In genomic region chr6:32692019-32692418, GRCh38 we compare ENCODE assay signal across 9 cellular contexts. TPM values are rescaled to one million over a fixed set of nuclear protein-coding genes. Genes with fewer than 3 reads are reported as not detected.
DNase-seq lines count a peak whose midpoint lies in the region; ATAC-seq and TF ChIP-seq lines count a peak whose summit lies in the region.
"Had no signal": no experiment of that assay in that cellular context is flagged by ENCODE, and none has a peak within 500 bp of the region (broad histone marks: within the 10 kb centered on the region; RNA-seq: fewer than 3 reads in every experiment).

No MANE protein-coding gene starts in this region.

- TF ChIP-seq CTCF in GM12875 (IDR thresholded peaks at IDR 0.05; ENCODE audit: borderline replicate concordance, insufficient read depth, low read depth, low read length) (peak; percentile 45; the same call in 1 of the 2 replicates), Peyer's patch (IDR thresholded peaks at IDR 0.05) (peak in 4 of 6 experiments; percentile 65 to 79 (median 68)), SK-N-SH (IDR thresholded peaks at IDR 0.05) (no peak; the same call in 1 of the 2 replicates)

- POLR2A ChIA-PET in SK-N-SH (lab: Yijun Ruan, JAX): no interaction called here

- no peak overlapping the region for H2AFZ ChIP-seq in SK-N-SH (ENCODE audit: low read depth)

- H3K36me3 ChIP-seq in Peyer's patch: no peaks in the 10 kb centered on the region
- no peaks in the 10 kb centered on the region for H3K36me3 ChIP-seq in SK-N-SH (replicated peaks in 1 of 2; ENCODE audit: control insufficient read depth in 1 of 2, insufficient read depth in 2 of 2, low read length in 1 of 2)

- H3K9me3 ChIP-seq in Peyer's patch: no peaks in the 10 kb centered on the region
- H3K9me3 ChIP-seq in SK-N-SH: no peaks in the 10 kb centered on the region

- ATAC-seq in GM19463 (IDR thresholded peaks at IDR 0.05; ENCODE audit: unreplicated experiment): no peak

- no peaks in the 10 kb centered on the region for H3K4me1 ChIP-seq in Peyer's patch
- no peaks in the 10 kb centered on the region for H3K4me1 ChIP-seq in SK-N-SH (ENCODE audit: control insufficient read depth in 1 of 2, insufficient read depth in 2 of 2, low read depth in 1 of 2, low read length in 1 of 2)

- no peaks in the 10 kb centered on the region for H3K9me2 ChIP-seq in SK-N-SH

- no peak overlapping the region for H3K4me3 ChIP-seq in GM12875 (ENCODE audit: low read depth, low read length)
- H3K4me3 ChIP-seq in Peyer's patch: no peak overlapping the region
- H3K4me3 ChIP-seq in SK-N-SH (ENCODE audit: low read depth in 2 of 2, low read length in 1 of 2): no peak overlapping the region

- DNase-seq in Peyer's patch (peak; percentile 54 to 82 (median 54)), mucosa of gallbladder (ENCODE audit: low spot score) (peak; percentile 33), SK-N-SH (no peak), epidermal melanocyte (ENCODE audit: insufficient read length, low spot score) (no peak), SHP77 treated with DMSO at 0.1 percent for 48 hours (lab: John Stamatoyannopoulos, UW) (no peak)
- DNase-seq in activated naive CD4-positive, alpha-beta T cell treated with anti-CD3 and anti-CD28 coated beads, Interleukin-2, amount 50 U/mL, for 16 hours: peak; percentile 51

- H3K79me2 ChIP-seq in SK-N-SH (ENCODE audit: insufficient read depth): no peaks in the 10 kb centered on the region

- H3K4me2 ChIP-seq in SK-N-SH: no peak overlapping the region

- H4K20me1 ChIP-seq in SK-N-SH (ENCODE audit: insufficient read depth): no peaks in the 10 kb centered on the region

- H3K27me3 ChIP-seq in Peyer's patch: no peaks in the 10 kb centered on the region
- no peaks in the 10 kb centered on the region for H3K27me3 ChIP-seq in SK-N-SH (ENCODE audit: insufficient read depth)

- no peak for TF ChIP-seq RAD21 in SK-N-SH (IDR thresholded peaks at IDR 0.05; ENCODE audit: low read length)

- H3K27ac ChIP-seq in Peyer's patch (no peak overlapping the region), SK-N-SH (ENCODE audit: low read depth in 2 of 2, low read length in 1 of 2) (no peak overlapping the region)

- no peak for TF ChIP-seq EP300 in SK-N-SH (IDR thresholded peaks at IDR 0.05; ENCODE audit: borderline replicate concordance in 1 of 2, low read depth in 1 of 2, low read length in 1 of 2)

- H3K9ac ChIP-seq in SK-N-SH: no peak overlapping the region

- H3F3A ChIP-seq in SK-N-SH (replicated peaks; ENCODE audit: insufficient read depth): no peaks in the 10 kb centered on the region

- 0% methylated on average over 1 of the region's 1 CpG for WGBS in SK-N-SH (ENCODE audit: low lambda C conversion rate)

- CTCF ChIA-PET in SK-N-SH (lab: Yijun Ruan, JAX): interaction anchor here (0.9 kb wide), 1 partner anchor 278 kb away, joined by 5 read pairs; no protein-coding TSS in a partner anchor

- TF ChIP-seq POLR2A in Peyer's patch (IDR thresholded peaks at IDR 0.05): no peak

TF ChIP-seq in SK-N-SH, 30 proteins besides CTCF, POLR2A, EP300 and RAD21:
- TF ChIP-seq FOSL2 (IDR thresholded peaks at IDR 0.05; ENCODE audit: borderline replicate concordance, low read depth) (no peak), RXRA (IDR thresholded peaks at IDR 0.05; ENCODE audit: borderline replicate concordance, low read depth) (no peak), PBX3 (IDR thresholded peaks at IDR 0.05) (no peak), FOXJ3 (CRISPR knock-in tag; IDR thresholded peaks at IDR 0.05) (no peak), FOXM1 (IDR thresholded peaks at IDR 0.05; ENCODE audit: low read depth) (no peak), JUND (IDR thresholded peaks at IDR 0.05) (no peak), RFX5 (IDR thresholded peaks at IDR 0.05; ENCODE audit: low read length) (no peak), YY1 (IDR thresholded peaks at IDR 0.05; ENCODE audit: low read depth) (no peak), MXI1 (IDR thresholded peaks at IDR 0.05; ENCODE audit: low read depth, low read length) (no peak), NFIC (IDR thresholded peaks at IDR 0.05; ENCODE audit: borderline replicate concordance) (no peak)

RNA-seq across cellular contexts. Expression of gene HLA-DQB1, which starts 25.6 kb away (rescaled TPM):
- total RNA-seq in Peyer's patch: 10 to 100 TPM in 1 of 4 donors, 1 to 10 TPM in 1, not detected in 2; 7.6 to 18.2 TPM
- 23.2 TPM for total RNA-seq in mucosa of gallbladder
- not detected in 2 replicates for polyA plus RNA-seq in SK-N-SH (2012; rRNA removed)
- 0.09 TPM in 1 of 2 replicates, not detected in the other for polyA plus RNA-seq in SK-N-SH (2012; cell fraction: cytosol; rRNA removed)
- not detected in 2 replicates for polyA plus RNA-seq in SK-N-SH (2012; cell fraction: nucleus; rRNA removed)

RNA-seq across cellular contexts. Expression of gene HLA-DQA2, which starts 49.2 kb away (rescaled TPM):
- total RNA-seq in Peyer's patch (1 to 10 TPM in 1 of 4 donors, not detected in 3; 2.5 TPM), mucosa of gallbladder (2.4 TPM)
- not detected in 2 replicates for polyA plus RNA-seq in SK-N-SH (2012; rRNA removed)
- polyA plus RNA-seq in SK-N-SH (2012; cell fraction: cytosol; rRNA removed): not detected in 2 replicates
- polyA plus RNA-seq in SK-N-SH (2012; cell fraction: nucleus; rRNA removed): not detected in 2 replicates
- polyA plus RNA-seq: urinary bladder had no signal

RNA-seq across cellular contexts. Expression of gene HLA-DQA1, which starts 54.8 kb away (rescaled TPM):
- total RNA-seq in Peyer's patch: 10 to 100 TPM in 1 of 4 donors, 1 to 10 TPM in 1, under 1 TPM in 1, not detected in 1; 0.67 to 36.3 (median 1.5) TPM
- 38.8 TPM for total RNA-seq in mucosa of gallbladder
- not detected in 2 replicates for polyA plus RNA-seq in SK-N-SH (2012; rRNA removed)
- polyA plus RNA-seq in SK-N-SH (2012; cell fraction: cytosol; rRNA removed): not detected in 2 replicates
- not detected in 2 replicates for polyA plus RNA-seq in SK-N-SH (2012; cell fraction: nucleus; rRNA removed)

Comparison
In these comparisons a context has a peak if more than half of its experiments do, and no peak if none do; other contexts are left out.
1. DNase-seq: peak in Peyer's patch (3 of 3), activated naive CD4-positive, alpha-beta T cell treated with anti-CD3 and anti-CD28 coated beads, Interleukin-2, amount 50 U/mL, for 16 hours (single experiment) and mucosa of gallbladder (single experiment); none in SK-N-SH (single experiment), epidermal melanocyte (single experiment) and SHP77 treated with DMSO at 0.1 percent for 48 hours (single experiment).